In genomic region chr14:67815573-67816235, GRCh38 we compare ENCODE assay signal across 8 cellular contexts. TPM values are rescaled to one million over a fixed set of nuclear protein-coding genes. Genes with fewer than 3 reads are reported as not detected.
DNase-seq lines count a peak whose midpoint lies in the region; ATAC-seq and TF ChIP-seq lines count a peak whose summit lies in the region.

No MANE protein-coding gene starts in this region.

- DNase-seq in HCEC 1CT (peak; percentile 36), WTC11 (ENCODE audit: low spot score) (no peak), glutamatergic neuron (no peak), retina (peak; percentile 4), NK-92 (lab: John Stamatoyannopoulos, UW; ENCODE audit: unreplicated experiment) (no peak)

- H3K36me3 Mint-ChIP-seq in WTC11 (peaks cover 16% of the 10 kb centered on the region), glutamatergic neuron (ENCODE audit: unreplicated experiment) (no peaks in the 10 kb centered on the region)

- POLR2A ChIA-PET in WTC11 (lab: Charles Lee) = no interaction called here

- peak overlapping the region; percentile 67 for H3K27ac ChIP-seq in ACC112 (ENCODE audit: low read depth, low read length)

- peaks cover 25% of the 10 kb centered on the region for H3K36me3 ChIP-seq in ACC112 (ENCODE audit: insufficient read depth, low read length)

- peak overlapping the region; percentile 83 for H3K4me3 Mint-ChIP-seq in WTC11
- H3K4me3 Mint-ChIP-seq in glutamatergic neuron (ENCODE audit: unreplicated experiment) = peak overlapping the region; percentile 94

- H3K79me2 ChIP-seq in ACC112 (ENCODE audit: control insufficient read depth, insufficient read depth, low read length, unreplicated experiment) = peaks cover 16% of the 10 kb centered on the region

- ATAC-seq in WTC11 (peak; percentile 2; the same call in 1 of the 2 replicates), GM18520 (IDR thresholded peaks at IDR 0.05; ENCODE audit: unreplicated experiment) (no peak), HG03175 (IDR thresholded peaks at IDR 0.05; ENCODE audit: unreplicated experiment) (no peak)

- H3K4me1 ChIP-seq in ACC112 (ENCODE audit: control insufficient read depth, insufficient read depth, low read length, unreplicated experiment) = peaks cover 15% of the 10 kb centered on the region

- H3K27me3 Mint-ChIP-seq in WTC11 (ENCODE audit: low read depth) (no peaks in the 10 kb centered on the region), glutamatergic neuron (ENCODE audit: unreplicated experiment) (peaks cover 5% of the 10 kb centered on the region)

- CTCF ChIA-PET in WTC11 (lab: Charles Lee) = interaction anchor here (1.0 to 1.4 kb wide), 5 partner anchors 42 to 1010 kb away, joined by 3 read pairs; no protein-coding TSS in a partner anchor

- TF ChIP-seq CTCF in WTC11 (IDR thresholded peaks at IDR 0.05) (no peak), glutamatergic neuron (IDR thresholded peaks at IDR 0.05; ENCODE audit: partially characterized antibody, unreplicated experiment) (no peak)

- H2AFZ ChIP-seq in ACC112 (ENCODE audit: low read length, unreplicated experiment) = peak overlapping the region; percentile 50

- H3K9me3 Mint-ChIP-seq in WTC11 = no peaks in the 10 kb centered on the region
- peaks cover 9% of the 10 kb centered on the region for H3K9me3 Mint-ChIP-seq in glutamatergic neuron (ENCODE audit: unreplicated experiment)

- H3K27ac Mint-ChIP-seq in WTC11 = peak overlapping the region; percentile 94
- peak overlapping the region; percentile 95 for H3K27ac Mint-ChIP-seq in glutamatergic neuron (ENCODE audit: unreplicated experiment)

- H3K27me3 ChIP-seq in ACC112 (ENCODE audit: insufficient read depth, low read length) = no peaks in the 10 kb centered on the region

- H3K4me3 ChIP-seq in ACC112 (ENCODE audit: low read depth, low read length) = peak overlapping the region; percentile 91

- H3K4me1 Mint-ChIP-seq in WTC11 = peaks cover 28% of the 10 kb centered on the region
- peaks cover 8% of the 10 kb centered on the region for H3K4me1 Mint-ChIP-seq in glutamatergic neuron (ENCODE audit: low read depth, unreplicated experiment)

TF ChIP-seq in WTC11, 78 proteins besides CTCF, POLR2A, EP300 and RAD21 (continues in another document):
- TF ChIP-seq PRRX2 (CRISPR knock-in tag; IDR thresholded peaks at IDR 0.05) = no peak
- TF ChIP-seq NFE2L1 (CRISPR knock-in tag; IDR thresholded peaks at IDR 0.05) = no peak
- TF ChIP-seq ZNF263 (CRISPR knock-in tag; IDR thresholded peaks at IDR 0.05; ENCODE audit: low read depth) = no peak
- no peak for TF ChIP-seq SOX15 (CRISPR knock-in tag; IDR thresholded peaks at IDR 0.05)
- TF ChIP-seq ZNF138 (CRISPR knock-in tag; conservative IDR thresholded peaks at IDR 0.05) = no peak
- TF ChIP-seq, protein P1, sequence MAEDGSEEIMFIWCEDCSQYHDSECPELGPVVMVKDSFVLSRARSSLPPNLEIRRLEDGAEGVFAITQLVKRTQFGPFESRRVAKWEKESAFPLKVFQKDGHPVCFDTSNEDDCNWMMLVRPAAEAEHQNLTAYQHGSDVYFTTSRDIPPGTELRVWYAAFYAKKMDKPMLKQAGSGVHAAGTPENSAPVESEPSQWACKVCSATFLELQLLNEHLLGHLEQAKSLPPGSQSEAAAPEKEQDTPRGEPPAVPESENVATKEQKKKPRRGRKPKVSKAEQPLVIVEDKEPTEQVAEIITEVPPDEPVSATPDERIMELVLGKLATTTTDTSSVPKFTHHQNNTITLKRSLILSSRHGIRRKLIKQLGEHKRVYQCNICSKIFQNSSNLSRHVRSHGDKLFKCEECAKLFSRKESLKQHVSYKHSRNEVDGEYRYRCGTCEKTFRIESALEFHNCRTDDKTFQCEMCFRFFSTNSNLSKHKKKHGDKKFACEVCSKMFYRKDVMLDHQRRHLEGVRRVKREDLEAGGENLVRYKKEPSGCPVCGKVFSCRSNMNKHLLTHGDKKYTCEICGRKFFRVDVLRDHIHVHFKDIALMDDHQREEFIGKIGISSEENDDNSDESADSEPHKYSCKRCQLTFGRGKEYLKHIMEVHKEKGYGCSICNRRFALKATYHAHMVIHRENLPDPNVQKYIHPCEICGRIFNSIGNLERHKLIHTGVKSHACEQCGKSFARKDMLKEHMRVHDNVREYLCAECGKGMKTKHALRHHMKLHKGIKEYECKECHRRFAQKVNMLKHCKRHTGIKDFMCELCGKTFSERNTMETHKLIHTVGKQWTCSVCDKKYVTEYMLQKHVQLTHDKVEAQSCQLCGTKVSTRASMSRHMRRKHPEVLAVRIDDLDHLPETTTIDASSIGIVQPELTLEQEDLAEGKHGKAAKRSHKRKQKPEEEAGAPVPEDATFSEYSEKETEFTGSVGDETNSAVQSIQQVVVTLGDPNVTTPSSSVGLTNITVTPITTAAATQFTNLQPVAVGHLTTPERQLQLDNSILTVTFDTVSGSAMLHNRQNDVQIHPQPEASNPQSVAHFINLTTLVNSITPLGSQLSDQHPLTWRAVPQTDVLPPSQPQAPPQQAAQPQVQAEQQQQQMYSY (CRISPR knock-in tag; IDR thresholded peaks at IDR 0.05) = no peak
- TF ChIP-seq STAT6 (CRISPR knock-in tag; conservative IDR thresholded peaks at IDR 0.05; ENCODE audit: low read depth) = no peak
- TF ChIP-seq FOXP1 (CRISPR knock-in tag; IDR thresholded peaks at IDR 0.05; ENCODE audit: borderline replicate concordance) = no peak
- TF ChIP-seq NFATC4 (CRISPR knock-in tag; IDR thresholded peaks at IDR 0.05) = no peak
- TF ChIP-seq, protein P2, sequence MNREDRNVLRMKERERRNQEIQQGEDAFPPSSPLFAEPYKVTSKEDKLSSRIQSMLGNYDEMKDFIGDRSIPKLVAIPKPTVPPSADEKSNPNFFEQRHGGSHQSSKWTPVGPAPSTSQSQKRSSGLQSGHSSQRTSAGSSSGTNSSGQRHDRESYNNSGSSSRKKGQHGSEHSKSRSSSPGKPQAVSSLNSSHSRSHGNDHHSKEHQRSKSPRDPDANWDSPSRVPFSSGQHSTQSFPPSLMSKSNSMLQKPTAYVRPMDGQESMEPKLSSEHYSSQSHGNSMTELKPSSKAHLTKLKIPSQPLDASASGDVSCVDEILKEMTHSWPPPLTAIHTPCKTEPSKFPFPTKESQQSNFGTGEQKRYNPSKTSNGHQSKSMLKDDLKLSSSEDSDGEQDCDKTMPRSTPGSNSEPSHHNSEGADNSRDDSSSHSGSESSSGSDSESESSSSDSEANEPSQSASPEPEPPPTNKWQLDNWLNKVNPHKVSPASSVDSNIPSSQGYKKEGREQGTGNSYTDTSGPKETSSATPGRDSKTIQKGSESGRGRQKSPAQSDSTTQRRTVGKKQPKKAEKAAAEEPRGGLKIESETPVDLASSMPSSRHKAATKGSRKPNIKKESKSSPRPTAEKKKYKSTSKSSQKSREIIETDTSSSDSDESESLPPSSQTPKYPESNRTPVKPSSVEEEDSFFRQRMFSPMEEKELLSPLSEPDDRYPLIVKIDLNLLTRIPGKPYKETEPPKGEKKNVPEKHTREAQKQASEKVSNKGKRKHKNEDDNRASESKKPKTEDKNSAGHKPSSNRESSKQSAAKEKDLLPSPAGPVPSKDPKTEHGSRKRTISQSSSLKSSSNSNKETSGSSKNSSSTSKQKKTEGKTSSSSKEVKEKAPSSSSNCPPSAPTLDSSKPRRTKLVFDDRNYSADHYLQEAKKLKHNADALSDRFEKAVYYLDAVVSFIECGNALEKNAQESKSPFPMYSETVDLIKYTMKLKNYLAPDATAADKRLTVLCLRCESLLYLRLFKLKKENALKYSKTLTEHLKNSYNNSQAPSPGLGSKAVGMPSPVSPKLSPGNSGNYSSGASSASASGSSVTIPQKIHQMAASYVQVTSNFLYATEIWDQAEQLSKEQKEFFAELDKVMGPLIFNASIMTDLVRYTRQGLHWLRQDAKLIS (CRISPR knock-in tag; IDR thresholded peaks at IDR 0.05; ENCODE audit: borderline replicate concordance) = no peak
- TF ChIP-seq, protein P3, sequence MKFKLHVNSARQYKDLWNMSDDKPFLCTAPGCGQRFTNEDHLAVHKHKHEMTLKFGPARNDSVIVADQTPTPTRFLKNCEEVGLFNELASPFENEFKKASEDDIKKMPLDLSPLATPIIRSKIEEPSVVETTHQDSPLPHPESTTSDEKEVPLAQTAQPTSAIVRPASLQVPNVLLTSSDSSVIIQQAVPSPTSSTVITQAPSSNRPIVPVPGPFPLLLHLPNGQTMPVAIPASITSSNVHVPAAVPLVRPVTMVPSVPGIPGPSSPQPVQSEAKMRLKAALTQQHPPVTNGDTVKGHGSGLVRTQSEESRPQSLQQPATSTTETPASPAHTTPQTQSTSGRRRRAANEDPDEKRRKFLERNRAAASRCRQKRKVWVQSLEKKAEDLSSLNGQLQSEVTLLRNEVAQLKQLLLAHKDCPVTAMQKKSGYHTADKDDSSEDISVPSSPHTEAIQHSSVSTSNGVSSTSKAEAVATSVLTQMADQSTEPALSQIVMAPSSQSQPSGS (CRISPR knock-in tag; IDR thresholded peaks at IDR 0.05; ENCODE audit: borderline replicate concordance, low read depth) = no peak

RNA-seq across cellular contexts. Expression of gene ZFYVE26, which starts 0.7 kb away (rescaled TPM):
- total RNA-seq in WTC11 (2021) = 18.8 to 25.8 TPM (median 20.9 TPM) in 3 replicates
- 32.5 TPM for total RNA-seq in glutamatergic neuron (ENCODE audit: unreplicated experiment)

RNA-seq across cellular contexts. Expression of gene RAD51B, which starts 3.9 kb away (rescaled TPM):
- total RNA-seq in WTC11 (2021) = 14.2 to 27.8 TPM (median 26.4 TPM) in 3 replicates
- 9.7 TPM for total RNA-seq in glutamatergic neuron (ENCODE audit: unreplicated experiment)

Comparison
In these comparisons a context has a peak if more than half of its experiments do, and no peak if none do; other contexts are left out.
1. DNase-seq: peak in HCEC 1CT (single experiment) and retina (single experiment); none in WTC11 (single experiment), glutamatergic neuron (single experiment) and NK-92 (single experiment).